In genomic region chr6:111239455-111239854, GRCh38 we compare ENCODE assay signal across 27 cellular contexts.
"Had no signal": no experiment of that assay in that cellular context is flagged by ENCODE, and none has a peak within 500 bp of the region (broad histone marks: within the 10 kb centered on the region; RNA-seq: fewer than 3 reads in every experiment).

No MANE protein-coding gene starts in this region.

- H3K9me3 Mint-ChIP-seq: activated B cell treated with CpG ODN at 0.5 μM for 24 hours; activated T-cell treated with anti-CD3 and anti-CD28 coated beads, Interleukin-2, amount 50 U/mL, for 24 hours; activated T-helper 17 cell treated with anti-CD3 and anti-CD28 coated beads, Interleukin-2, amount 50 U/mL, for 72 hours; effector memory CD8-positive, alpha-beta T cell; natural killer cell; stimulated activated memory B cell treated with anti-CD40 and anti-IgM and Interleukin-4, amounts not matched to agents 10 μg/mL and 1 μg/mL and 100 μg/mL, for 72 hours had no signal

- DNase-seq: activated B cell treated with CpG ODN at 0.5 μM for 24 hours; activated CD4-positive, alpha-beta T cell treated with anti-CD3 and anti-CD28 coated beads for 36 hours; activated CD4-positive, alpha-beta T cell treated with anti-CD3 and anti-CD28 coated beads, Interleukin-2, amount 50 U/mL, for 4 hours; activated CD8-positive, alpha-beta memory T cell treated with anti-CD3 and anti-CD28 coated beads for 24 hours; activated CD8-positive, alpha-beta memory T cell treated with anti-CD3 and anti-CD28 coated beads, Interleukin-2, amount 50 U/mL, for 4 hours; activated T-cell treated with anti-CD3 and anti-CD28 coated beads, Interleukin-2, amount 50 U/mL, for 24 hours; adrenal gland; brain microvascular endothelial cell; caudate nucleus; effector memory CD8-positive, alpha-beta T cell; esophagus squamous epithelium; head of caudate nucleus; midbrain; natural killer cell; retina; sigmoid colon; stimulated activated CD4-positive, alpha-beta T cell treated with anti-CD3 and anti-CD28 coated beads, Interleukin-15, amount 100 ng/mL, for 24 hours; transverse colon had no signal

- H3K27ac ChIP-seq: adrenal gland, ascending aorta, brain microvascular endothelial cell, esophagus squamous epithelium, gastroesophageal sphincter, sigmoid colon, transverse colon had no signal

- H3K27me3 ChIP-seq: adrenal gland, ascending aorta, brain microvascular endothelial cell, esophagus squamous epithelium, sigmoid colon, transverse colon had no signal

- H3K36me3 Mint-ChIP-seq: natural killer cell; stimulated activated memory B cell treated with anti-CD40 and anti-IgM and Interleukin-4, amounts not matched to agents 10 μg/mL and 1 μg/mL and 100 μg/mL, for 72 hours had no signal

- ATAC-seq: activated CD4-positive, alpha-beta T cell treated with anti-CD3 and anti-CD28 coated beads for 36 hours; activated T-helper 17 cell treated with anti-CD3 and anti-CD28 coated beads, Interleukin-2, amount 50 U/mL, for 72 hours; effector memory CD8-positive, alpha-beta T cell; gastroesophageal sphincter; natural killer cell; stimulated activated memory B cell treated with anti-CD40 and anti-IgM and Interleukin-4, amounts not matched to agents 10 μg/mL and 1 μg/mL and 100 μg/mL, for 72 hours had no signal

- H3K9me3 ChIP-seq: adrenal gland, ascending aorta, esophagus squamous epithelium, gastroesophageal sphincter, sigmoid colon, transverse colon had no signal

- H3K4me1 Mint-ChIP-seq: activated CD4-positive, alpha-beta T cell treated with anti-CD3 and anti-CD28 coated beads for 36 hours; activated T-helper 17 cell treated with anti-CD3 and anti-CD28 coated beads, Interleukin-2, amount 50 U/mL, for 72 hours; natural killer cell had no signal

- H3K4me2 ChIP-seq: smooth muscle cell had no signal

- FAIRE-seq: islet of Langerhans, urothelium cell line had no signal

- H3K4me3 ChIP-seq: adrenal gland, ascending aorta, esophagus squamous epithelium, gastroesophageal sphincter, sigmoid colon, smooth muscle cell, transverse colon had no signal

- H3K4me3 Mint-ChIP-seq: activated B cell treated with CpG ODN at 0.5 μM for 24 hours; activated CD4-positive, alpha-beta T cell treated with anti-CD3 and anti-CD28 coated beads for 36 hours; activated naive CD8-positive, alpha-beta T cell; activated T-cell treated with anti-CD3 and anti-CD28 coated beads, Interleukin-2, amount 50 U/mL, for 24 hours; activated T-helper 17 cell treated with anti-CD3 and anti-CD28 coated beads, Interleukin-2, amount 50 U/mL, for 72 hours; effector memory CD8-positive, alpha-beta T cell; natural killer cell; stimulated activated memory B cell treated with anti-CD40 and anti-IgM and Interleukin-4, amounts not matched to agents 10 μg/mL and 1 μg/mL and 100 μg/mL, for 72 hours had no signal

- H3K4me1 ChIP-seq: adrenal gland, ascending aorta, esophagus squamous epithelium, gastroesophageal sphincter, sigmoid colon, transverse colon had no signal

- H3K36me3 ChIP-seq: adrenal gland, ascending aorta, brain microvascular endothelial cell, esophagus squamous epithelium, gastroesophageal sphincter, sigmoid colon, transverse colon had no signal

- H3K27me3 Mint-ChIP-seq: activated CD4-positive, alpha-beta T cell treated with anti-CD3 and anti-CD28 coated beads for 36 hours; activated naive CD8-positive, alpha-beta T cell; activated T-cell treated with anti-CD3 and anti-CD28 coated beads, Interleukin-2, amount 50 U/mL, for 24 hours had no signal

- H3K27ac Mint-ChIP-seq: activated B cell treated with CpG ODN at 0.5 μM for 24 hours; activated CD4-positive, alpha-beta T cell treated with anti-CD3 and anti-CD28 coated beads for 36 hours; activated naive CD8-positive, alpha-beta T cell; activated T-cell treated with anti-CD3 and anti-CD28 coated beads, Interleukin-2, amount 50 U/mL, for 24 hours; activated T-helper 17 cell treated with anti-CD3 and anti-CD28 coated beads, Interleukin-2, amount 50 U/mL, for 72 hours; effector memory CD8-positive, alpha-beta T cell; natural killer cell; progenitor cell of endocrine pancreas; stimulated activated memory B cell treated with anti-CD40 and anti-IgM and Interleukin-4, amounts not matched to agents 10 μg/mL and 1 μg/mL and 100 μg/mL, for 72 hours had no signal
